In the genomic region with DNA sequence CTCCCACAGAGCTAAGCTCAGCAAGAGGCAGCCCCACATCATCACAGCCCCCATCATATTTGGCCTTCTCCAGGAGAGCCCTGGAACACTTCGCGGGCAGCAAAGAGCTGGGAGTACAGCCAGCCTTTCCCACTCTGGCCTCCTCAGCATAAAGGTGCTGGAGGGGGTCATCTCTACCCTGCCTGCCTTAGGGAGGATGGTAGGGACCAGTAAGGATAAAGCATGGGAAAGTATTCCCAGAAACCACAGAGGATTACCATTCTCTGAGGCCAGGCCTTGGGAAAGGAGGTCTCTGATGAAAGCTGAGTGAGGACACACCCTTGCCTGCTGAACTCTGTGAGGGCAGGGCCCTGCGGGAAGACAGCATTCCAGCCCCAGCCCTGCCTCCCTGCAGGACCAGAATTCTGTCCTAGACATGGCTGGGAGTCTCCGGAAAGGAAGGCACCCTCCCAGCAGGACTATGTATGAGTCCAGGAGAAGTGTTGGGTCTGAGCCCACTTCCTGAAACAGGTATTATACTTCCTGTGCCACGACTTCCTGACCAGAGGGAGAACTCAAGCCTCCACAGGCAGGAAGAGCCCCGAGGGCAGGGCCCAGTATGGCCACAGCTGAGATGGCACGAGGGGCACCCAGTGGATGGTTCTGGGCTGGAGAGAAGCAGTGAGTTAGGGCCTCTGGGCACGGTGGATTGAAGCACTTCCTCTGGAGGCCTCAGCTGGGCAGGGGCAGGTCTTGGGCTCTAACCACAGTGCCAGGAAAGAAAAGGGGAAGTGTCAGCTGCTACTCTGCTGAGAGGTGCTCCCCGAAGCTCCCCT, we compare ENCODE assay signal across 8 cellular contexts. TPM values are rescaled to one million over a fixed set of nuclear protein-coding genes. Genes with fewer than 3 reads are reported as not detected.
A peak's percentile ranks its signal among the peaks of the same experiment; 100 is the strongest.
DNase-seq lines count a peak whose midpoint lies in the region; ATAC-seq, FAIRE-seq and TF ChIP-seq lines count a peak whose summit lies in the region.

No MANE protein-coding gene starts in this region.

- H3F3A ChIP-seq in DOHH2 (ENCODE audit: control insufficient read depth, insufficient read depth): peaks cover 19% of the 10 kb centered on the region

- no peaks in the 10 kb centered on the region for H3K9me2 ChIP-seq in DOHH2 (replicated peaks; ENCODE audit: control insufficient read depth, low read length)

- H3K9me3 ChIP-seq in DOHH2 (ENCODE audit: control insufficient read depth, insufficient read depth, low read length): no peaks in the 10 kb centered on the region
- no peaks in the 10 kb centered on the region for H3K9me3 ChIP-seq in effector memory CD4-positive, alpha-beta T cell (ENCODE audit: control insufficient read depth, low read length)

- no peaks in the 10 kb centered on the region for H4K20me1 ChIP-seq in DOHH2 (ENCODE audit: control insufficient read depth, insufficient read depth, low read depth, low read length)

- H3K79me2 ChIP-seq in DOHH2 (ENCODE audit: control insufficient read depth, low read length): peaks cover 6% of the 10 kb centered on the region

- H3K27ac ChIP-seq in DOHH2 (ENCODE audit: low read depth, low read length): peak overlapping the region; percentile 37
- H3K27ac ChIP-seq in effector memory CD4-positive, alpha-beta T cell (ENCODE audit: insufficient read depth, low read length, poor library complexity, severe bottlenecking): peak overlapping the region; percentile 71

- peaks cover 12% of the 10 kb centered on the region for H3K36me3 ChIP-seq in DOHH2 (ENCODE audit: control insufficient read depth, low read length)
- H3K36me3 ChIP-seq in effector memory CD4-positive, alpha-beta T cell (ENCODE audit: control insufficient read depth, insufficient read depth, low read length): peaks cover 33% of the 10 kb centered on the region

- peak overlapping the region; percentile 61 for H3K4me2 ChIP-seq in DOHH2 (ENCODE audit: low read length)

- peak overlapping the region; percentile 35 for H3K4me3 ChIP-seq in DOHH2 (ENCODE audit: low read length)
- H3K4me3 ChIP-seq in effector memory CD4-positive, alpha-beta T cell (ENCODE audit: insufficient read depth, low read depth, low read length, poor library complexity, severe bottlenecking): peak overlapping the region; percentile 24

- H3K4me1 ChIP-seq in DOHH2 (ENCODE audit: control insufficient read depth, low read length): peaks cover 58% of the 10 kb centered on the region
- peaks cover 78% of the 10 kb centered on the region for H3K4me1 ChIP-seq in effector memory CD4-positive, alpha-beta T cell (ENCODE audit: control insufficient read depth, insufficient read depth, low read length, poor library complexity, severe bottlenecking)

- DNase-seq in OCI-M1 (lab: John Stamatoyannopoulos, UW): peak; percentile 62
- no peak for DNase-seq in effector memory CD4-positive, alpha-beta T cell
- DNase-seq in omental fat pad (ENCODE audit: low spot score): no peak
- no peak for DNase-seq in superior temporal gyrus (ENCODE audit: extremely low spot score)
- no peak for DNase-seq in urothelium cell line (ENCODE audit: low spot score)

- peak; percentile 61 for ATAC-seq in omental fat pad (ENCODE audit: low FRiP score)
- no peak for ATAC-seq in GM21381 (IDR thresholded peaks at IDR 0.05; ENCODE audit: unreplicated experiment)
- no peak for ATAC-seq in HG02973 (IDR thresholded peaks at IDR 0.05; ENCODE audit: unreplicated experiment)

- no peak for FAIRE-seq in urothelium cell line (lab: Jason Lieb, UNC)

- no peaks in the 10 kb centered on the region for H3K27me3 ChIP-seq in DOHH2 (ENCODE audit: control insufficient read depth, low read length)
- no peaks in the 10 kb centered on the region for H3K27me3 ChIP-seq in effector memory CD4-positive, alpha-beta T cell (replicated peaks; ENCODE audit: control insufficient read depth, insufficient read depth, low read length, poor library complexity, severe bottlenecking)

- no peak for TF ChIP-seq CTCF in DOHH2 (IDR thresholded peaks at IDR 0.05; ENCODE audit: low read depth, low read length, poor library complexity, severe bottlenecking)
- no peak for TF ChIP-seq CTCF in omental fat pad (IDR thresholded peaks at IDR 0.05)

RNA-seq across cellular contexts. Expression of a gene that starts 12.9 kb away (rescaled TPM):
- 10 to 100 TPM in 3 of 4 donors, 1 to 10 TPM in 1; 7.1 to 47.9 (median 21.0) TPM for total RNA-seq in omental fat pad

RNA-seq across cellular contexts. Expression of a gene that starts 24.5 kb away (rescaled TPM):
- 10 to 100 TPM; 17.5 to 42.1 (median 26.0) TPM for total RNA-seq in omental fat pad

RNA-seq across cellular contexts. Expression of a gene that starts 35.6 kb away (rescaled TPM):
- 10 to 100 TPM in 1 of 4 donors, 1 to 10 TPM in 3; 7.1 to 17.8 (median 8.6) TPM for total RNA-seq in omental fat pad

RNA-seq across cellular contexts. Expression of a gene that starts 54.5 kb away (rescaled TPM):
- total RNA-seq in omental fat pad: 10 to 100 TPM; 38.5 to 71.7 (median 60.4) TPM

RNA-seq across cellular contexts. Expression of a gene that starts 54.6 kb away (rescaled TPM):
- 1 to 10 TPM in 3 of 4 donors, under 1 TPM in 1; 0.95 to 2.7 (median 1.8) TPM for total RNA-seq in omental fat pad
